Comparison of ENCODE assay signal across 12 cellular contexts in genomic region chr15:56964182-56964581, GRCh38. TPM values are rescaled to one million over a fixed set of nuclear protein-coding genes. Genes with fewer than 3 reads are reported as not detected.
DNase-seq lines count a peak whose midpoint lies in the region.
"Had no signal": no experiment of that assay in that cellular context is flagged by ENCODE, and none has a peak within 500 bp of the region (broad histone marks: within the 10 kb centered on the region; RNA-seq: fewer than 3 reads in every experiment).

No MANE protein-coding gene starts in this region.

- intact Hi-C loops in activated T-helper 1 cell treated with anti-CD3 and anti-CD28 coated beads, Interleukin-12 subunit alpha, Interleukin-12 subunit beta, Interleukin-2, Interleukin-4 antibody, amounts not matched to agents 30 ng/mL and 10 ng/mL and 1 ng/mL, durations not matched to agents 14 hours and 24 hours and 36 hours (cut with micrococcal nuclease): loop anchor here (2.0 kb wide), 1 partner anchor 45 kb away; the partner anchor contains the start of gene TCF12

- no peaks in the 10 kb centered on the region for H3K9me3 Mint-ChIP-seq in activated T-helper 1 cell treated with anti-CD3 and anti-CD28 coated beads, Interleukin-12 subunit alpha, Interleukin-12 subunit beta, Interleukin-2, Interleukin-4 antibody, amounts not matched to agents 30 ng/mL and 10 ng/mL and 1 ng/mL, durations not matched to agents 14 hours and 24 hours and 36 hours

- H3K27me3 Mint-ChIP-seq in activated T-helper 1 cell treated with anti-CD3 and anti-CD28 coated beads, Interleukin-12 subunit alpha, Interleukin-12 subunit beta, Interleukin-2, Interleukin-4 antibody, amounts not matched to agents 30 ng/mL and 10 ng/mL and 1 ng/mL, durations not matched to agents 14 hours and 24 hours and 36 hours (ENCODE audit: insufficient read depth): no peaks in the 10 kb centered on the region

- peaks cover 26% of the 10 kb centered on the region for H3K4me1 Mint-ChIP-seq in activated T-helper 1 cell treated with anti-CD3 and anti-CD28 coated beads, Interleukin-12 subunit alpha, Interleukin-12 subunit beta, Interleukin-2, Interleukin-4 antibody, amounts not matched to agents 30 ng/mL and 10 ng/mL and 1 ng/mL, durations not matched to agents 14 hours and 24 hours and 36 hours (ENCODE audit: low read depth)

- peak overlapping the region; percentile 32 for H3K27ac Mint-ChIP-seq in activated T-helper 1 cell treated with anti-CD3 and anti-CD28 coated beads, Interleukin-12 subunit alpha, Interleukin-12 subunit beta, Interleukin-2, Interleukin-4 antibody, amounts not matched to agents 30 ng/mL and 10 ng/mL and 1 ng/mL, durations not matched to agents 14 hours and 24 hours and 36 hours

- no peaks in the 10 kb centered on the region for H3K36me3 Mint-ChIP-seq in activated T-helper 1 cell treated with anti-CD3 and anti-CD28 coated beads, Interleukin-12 subunit alpha, Interleukin-12 subunit beta, Interleukin-2, Interleukin-4 antibody, amounts not matched to agents 30 ng/mL and 10 ng/mL and 1 ng/mL, durations not matched to agents 14 hours and 24 hours and 36 hours (ENCODE audit: low read depth)

- no peak overlapping the region for H3K4me3 Mint-ChIP-seq in activated T-helper 1 cell treated with anti-CD3 and anti-CD28 coated beads, Interleukin-12 subunit alpha, Interleukin-12 subunit beta, Interleukin-2, Interleukin-4 antibody, amounts not matched to agents 30 ng/mL and 10 ng/mL and 1 ng/mL, durations not matched to agents 14 hours and 24 hours and 36 hours

- peak; percentile 5 for DNase-seq in stimulated activated CD4-positive, alpha-beta T cell treated with anti-CD3 and anti-CD28 coated beads, Interleukin-15, amount 100 ng/mL, for 24 hours
- DNase-seq in stimulated activated CD4-positive, alpha-beta T cell treated with anti-CD3 and anti-CD28 coated beads, Interleukin-12 subunit alpha, Interleukin-12 subunit beta, amount 100 ng/mL, for 4 hours: no peak
- DNase-seq in activated T-helper 1 cell treated with anti-CD3 and anti-CD28 coated beads, Interleukin-12 subunit alpha, Interleukin-12 subunit beta, Interleukin-2, Interleukin-4 antibody, amounts not matched to agents 30 ng/mL and 10 ng/mL and 1 ng/mL, durations not matched to agents 14 hours and 24 hours and 36 hours (ENCODE audit: low spot score): no peak
- peak; percentile 10 for DNase-seq in glomerular visceral epithelial cell (ENCODE audit: extremely low spot score)
- no peak for DNase-seq in NCI-H128 (lab: John Stamatoyannopoulos, UW; ENCODE audit: unreplicated experiment)
- no peak for DNase-seq in SHP77 treated with DMSO at 0.1 percent for 48 hours (lab: John Stamatoyannopoulos, UW)
- DNase-seq in NCI-H2196 (lab: John Stamatoyannopoulos, UW; ENCODE audit: unreplicated experiment): no peak
- DNase-seq in NCI-H2107 treated with DMSO at 0.1 percent for 48 hours (lab: John Stamatoyannopoulos, UW; ENCODE audit: unreplicated experiment): no peak
- DNase-seq: GF-D8, NCI-H2029 treated with DMSO at 0.1 percent for 48 hours, psoas muscle, T-helper 9 cell had no signal

RNA-seq across cellular contexts. Expression of gene TCF12, which starts 45.7 kb away (rescaled TPM):
- total RNA-seq in activated T-helper 1 cell treated with anti-CD3 and anti-CD28 coated beads, Interleukin-12 subunit alpha, Interleukin-12 subunit beta, Interleukin-2, Interleukin-4 antibody, amounts not matched to agents 30 ng/mL and 10 ng/mL and 1 ng/mL, durations not matched to agents 14 hours and 24 hours and 36 hours: 85.7 and 89.2 TPM in 2 replicates

Comparison
In these comparisons a context has a peak if more than half of its experiments do, and no peak if none do; other contexts are left out.
1. DNase-seq: peak in stimulated activated CD4-positive, alpha-beta T cell treated with anti-CD3 and anti-CD28 coated beads, Interleukin-15, amount 100 ng/mL, for 24 hours (single experiment) and glomerular visceral epithelial cell (single experiment); none in stimulated activated CD4-positive, alpha-beta T cell treated with anti-CD3 and anti-CD28 coated beads, Interleukin-12 subunit alpha, Interleukin-12 subunit beta, amount 100 ng/mL, for 4 hours (single experiment), activated T-helper 1 cell treated with anti-CD3 and anti-CD28 coated beads, Interleukin-12 subunit alpha, Interleukin-12 subunit beta, Interleukin-2, Interleukin-4 antibody, amounts not matched to agents 30 ng/mL and 10 ng/mL and 1 ng/mL, durations not matched to agents 14 hours and 24 hours and 36 hours (single experiment), NCI-H128 (single experiment), SHP77 treated with DMSO at 0.1 percent for 48 hours (single experiment), NCI-H2196 (single experiment) and NCI-H2107 treated with DMSO at 0.1 percent for 48 hours (single experiment).